12 cellular contexts compared by ENCODE assay signal in the genomic region with DNA sequence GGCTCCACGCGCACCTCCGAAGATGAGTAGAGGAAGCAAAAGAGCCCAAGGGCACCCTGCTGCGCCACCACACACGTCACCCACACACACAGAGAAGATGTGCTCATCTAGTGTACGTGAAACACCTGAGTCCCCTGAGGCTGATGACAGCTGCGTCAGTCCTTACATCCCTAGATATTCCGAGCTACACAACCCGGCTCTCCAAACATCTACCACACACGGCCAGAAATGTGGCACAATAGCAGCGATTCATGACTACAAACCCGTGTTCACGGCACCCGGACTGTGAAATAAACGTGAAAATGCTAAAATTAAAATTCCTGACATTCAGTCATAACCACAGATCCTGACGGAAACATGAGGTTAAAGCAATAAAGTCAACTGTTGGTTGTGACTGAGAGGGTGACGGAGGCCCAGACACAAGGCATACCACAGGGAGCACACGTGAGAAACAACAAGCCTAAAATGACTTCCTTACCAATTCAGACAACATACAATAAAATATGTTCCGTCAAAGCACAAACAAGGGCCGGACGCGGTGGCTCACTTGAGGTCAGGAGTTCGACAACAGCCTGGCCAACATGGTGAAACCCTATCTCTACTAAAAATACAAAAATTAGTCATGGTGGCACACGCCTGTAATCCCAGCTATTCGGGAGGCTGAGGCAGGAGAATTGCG. TPM values are rescaled to one million over a fixed set of nuclear protein-coding genes. Genes with fewer than 3 reads are reported as not detected.
A peak's percentile ranks its signal among the peaks of the same experiment; 100 is the strongest.
DNase-seq lines count a peak whose midpoint lies in the region; ATAC-seq and TF ChIP-seq lines count a peak whose summit lies in the region.
"Had no signal": no experiment of that assay in that cellular context is flagged by ENCODE, and none has a peak within 500 bp of the region (broad histone marks: within the 10 kb centered on the region; RNA-seq: fewer than 3 reads in every experiment).

No MANE protein-coding gene starts in this region.

- H3K36me3 ChIP-seq in skeletal muscle tissue (ENCODE audit: control insufficient read depth in 3 of 3, insufficient read depth in 3 of 3, low read length in 3 of 3): peaks cover 30 to 32% (median 31%) of the 10 kb centered on the region in 3 donors

- H3K27ac ChIP-seq in skeletal muscle tissue (ENCODE audit: low read depth, low read length): peak overlapping the region; percentile 66

- intact Hi-C loops in activated CD4-positive, alpha-beta memory T cell treated with anti-CD3 and anti-CD28 coated beads for 36 hours (cut with micrococcal nuclease): no loop called here
- intact Hi-C loops in activated T-helper 1 cell treated with anti-CD3 and anti-CD28 coated beads, Interleukin-12 subunit alpha, Interleukin-12 subunit beta, Interleukin-2, Interleukin-4 antibody, amounts not matched to agents 30 ng/mL and 10 ng/mL and 1 ng/mL, durations not matched to agents 14 hours and 24 hours and 36 hours (cut with micrococcal nuclease): no loop called here

- CTCF ChIA-PET in activated CD4-positive, alpha-beta memory T cell treated with anti-CD3 and anti-CD28 coated beads for 36 hours (lab: Charles Lee): interaction anchor here (0.6 kb wide), 1 partner anchor 74 kb away, joined by 3 read pairs; no protein-coding TSS in a partner anchor
- CTCF ChIA-PET in activated CD4-positive, alpha-beta memory T cell treated with anti-CD3 and anti-CD28 coated beads, Interleukin-2, amount 10 ng/mL, durations not matched to agents 7 days and 5 days (lab: Charles Lee): no interaction called here

- peak overlapping the region in 2 of 3 donors; percentile 20 to 66 for H3K9ac ChIP-seq in skeletal muscle tissue (ENCODE audit: low read depth in 1 of 3, low read length in 3 of 3)

- no peak for TF ChIP-seq CTCF in endothelial cell (IDR thresholded peaks at IDR 0.05; ENCODE audit: unreplicated experiment)

- no peak overlapping the region for H3K4me3 Mint-ChIP-seq in activated CD4-positive, alpha-beta memory T cell treated with anti-CD3 and anti-CD28 coated beads for 36 hours
- no peak overlapping the region for H3K4me3 Mint-ChIP-seq in activated CD4-positive, alpha-beta memory T cell treated with anti-CD3 and anti-CD28 coated beads, Interleukin-2, amount 10 ng/mL, durations not matched to agents 7 days and 5 days
- H3K4me3 Mint-ChIP-seq in endothelial cell (ENCODE audit: unreplicated experiment): no peak overlapping the region
- no peak overlapping the region for H3K4me3 Mint-ChIP-seq in activated T-helper 1 cell treated with anti-CD3 and anti-CD28 coated beads, Interleukin-12 subunit alpha, Interleukin-12 subunit beta, Interleukin-2, Interleukin-4 antibody, amounts not matched to agents 30 ng/mL and 10 ng/mL and 1 ng/mL, durations not matched to agents 14 hours and 24 hours and 36 hours
- H3K4me3 Mint-ChIP-seq: T-helper 17 cell had no signal

- H3K36me3 Mint-ChIP-seq in activated CD4-positive, alpha-beta memory T cell treated with anti-CD3 and anti-CD28 coated beads for 36 hours: peaks cover 26% of the 10 kb centered on the region
- peaks cover 63% of the 10 kb centered on the region for H3K36me3 Mint-ChIP-seq in activated CD4-positive, alpha-beta memory T cell treated with anti-CD3 and anti-CD28 coated beads, Interleukin-2, amount 10 ng/mL, durations not matched to agents 7 days and 5 days (ENCODE audit: low read depth)
- H3K36me3 Mint-ChIP-seq in endothelial cell (ENCODE audit: low read depth, unreplicated experiment): peaks cover 22% of the 10 kb centered on the region
- peaks cover 38% of the 10 kb centered on the region for H3K36me3 Mint-ChIP-seq in activated T-helper 1 cell treated with anti-CD3 and anti-CD28 coated beads, Interleukin-12 subunit alpha, Interleukin-12 subunit beta, Interleukin-2, Interleukin-4 antibody, amounts not matched to agents 30 ng/mL and 10 ng/mL and 1 ng/mL, durations not matched to agents 14 hours and 24 hours and 36 hours (ENCODE audit: low read depth)

- no peak for ATAC-seq in HG02852 (IDR thresholded peaks at IDR 0.05; ENCODE audit: unreplicated experiment)
- ATAC-seq: T-helper 17 cell had no signal

- peaks cover 37% of the 10 kb centered on the region for H3K4me1 Mint-ChIP-seq in activated CD4-positive, alpha-beta memory T cell treated with anti-CD3 and anti-CD28 coated beads for 36 hours (ENCODE audit: low read depth)
- peaks cover 30% of the 10 kb centered on the region for H3K4me1 Mint-ChIP-seq in activated CD4-positive, alpha-beta memory T cell treated with anti-CD3 and anti-CD28 coated beads, Interleukin-2, amount 10 ng/mL, durations not matched to agents 7 days and 5 days
- peaks cover 8% of the 10 kb centered on the region for H3K4me1 Mint-ChIP-seq in endothelial cell (ENCODE audit: unreplicated experiment)
- H3K4me1 Mint-ChIP-seq in activated T-helper 1 cell treated with anti-CD3 and anti-CD28 coated beads, Interleukin-12 subunit alpha, Interleukin-12 subunit beta, Interleukin-2, Interleukin-4 antibody, amounts not matched to agents 30 ng/mL and 10 ng/mL and 1 ng/mL, durations not matched to agents 14 hours and 24 hours and 36 hours (ENCODE audit: low read depth): peaks cover 22% of the 10 kb centered on the region

- no peaks in the 10 kb centered on the region for H3K9me3 ChIP-seq in skeletal muscle tissue (ENCODE audit: control insufficient read depth in 3 of 3, low read length in 3 of 3)

- POLR2A ChIA-PET in activated CD4-positive, alpha-beta memory T cell treated with anti-CD3 and anti-CD28 coated beads for 36 hours (lab: Charles Lee): no interaction called here
- POLR2A ChIA-PET in activated CD4-positive, alpha-beta memory T cell treated with anti-CD3 and anti-CD28 coated beads, Interleukin-2, amount 10 ng/mL, durations not matched to agents 7 days and 5 days (lab: Charles Lee): interaction anchor here (0.7 to 1.3 kb wide), 2 partner anchors 11 to 115 kb away, joined by 3 to 6 read pairs; no protein-coding TSS in a partner anchor

- H3K27me3 ChIP-seq in skeletal muscle tissue (ENCODE audit: control insufficient read depth in 3 of 3, insufficient read depth in 3 of 3, low read length in 3 of 3): no peaks in the 10 kb centered on the region

- peak overlapping the region; percentile 45 for H3K27ac Mint-ChIP-seq in activated CD4-positive, alpha-beta memory T cell treated with anti-CD3 and anti-CD28 coated beads for 36 hours
- H3K27ac Mint-ChIP-seq in activated CD4-positive, alpha-beta memory T cell treated with anti-CD3 and anti-CD28 coated beads, Interleukin-2, amount 10 ng/mL, durations not matched to agents 7 days and 5 days: no peak overlapping the region
- H3K27ac Mint-ChIP-seq in endothelial cell (ENCODE audit: unreplicated experiment): peak overlapping the region; percentile 22
- H3K27ac Mint-ChIP-seq in activated T-helper 1 cell treated with anti-CD3 and anti-CD28 coated beads, Interleukin-12 subunit alpha, Interleukin-12 subunit beta, Interleukin-2, Interleukin-4 antibody, amounts not matched to agents 30 ng/mL and 10 ng/mL and 1 ng/mL, durations not matched to agents 14 hours and 24 hours and 36 hours: no peak overlapping the region

- H3K4me3 ChIP-seq in skeletal muscle tissue (ENCODE audit: low read length in 3 of 3): peak overlapping the region; percentile 16 to 45 (median 17)

- peaks cover 18 to 29% (median 18%) of the 10 kb centered on the region in 3 donors for H3K4me1 ChIP-seq in skeletal muscle tissue (ENCODE audit: control insufficient read depth in 3 of 3, insufficient read depth in 3 of 3, low read length in 3 of 3)

- no peaks in the 10 kb centered on the region for H3K9me3 Mint-ChIP-seq in activated CD4-positive, alpha-beta memory T cell treated with anti-CD3 and anti-CD28 coated beads for 36 hours
- H3K9me3 Mint-ChIP-seq in activated CD4-positive, alpha-beta memory T cell treated with anti-CD3 and anti-CD28 coated beads, Interleukin-2, amount 10 ng/mL, durations not matched to agents 7 days and 5 days: no peaks in the 10 kb centered on the region
- no peaks in the 10 kb centered on the region for H3K9me3 Mint-ChIP-seq in endothelial cell (ENCODE audit: unreplicated experiment)
- no peaks in the 10 kb centered on the region for H3K9me3 Mint-ChIP-seq in activated T-helper 1 cell treated with anti-CD3 and anti-CD28 coated beads, Interleukin-12 subunit alpha, Interleukin-12 subunit beta, Interleukin-2, Interleukin-4 antibody, amounts not matched to agents 30 ng/mL and 10 ng/mL and 1 ng/mL, durations not matched to agents 14 hours and 24 hours and 36 hours

- H3K27me3 Mint-ChIP-seq in activated CD4-positive, alpha-beta memory T cell treated with anti-CD3 and anti-CD28 coated beads for 36 hours: no peaks in the 10 kb centered on the region
- no peaks in the 10 kb centered on the region for H3K27me3 Mint-ChIP-seq in activated CD4-positive, alpha-beta memory T cell treated with anti-CD3 and anti-CD28 coated beads, Interleukin-2, amount 10 ng/mL, durations not matched to agents 7 days and 5 days
- peaks cover 3% of the 10 kb centered on the region for H3K27me3 Mint-ChIP-seq in endothelial cell (ENCODE audit: unreplicated experiment)
- no peaks in the 10 kb centered on the region for H3K27me3 Mint-ChIP-seq in activated T-helper 1 cell treated with anti-CD3 and anti-CD28 coated beads, Interleukin-12 subunit alpha, Interleukin-12 subunit beta, Interleukin-2, Interleukin-4 antibody, amounts not matched to agents 30 ng/mL and 10 ng/mL and 1 ng/mL, durations not matched to agents 14 hours and 24 hours and 36 hours (ENCODE audit: insufficient read depth)
- H3K27me3 Mint-ChIP-seq: T-helper 17 cell had no signal

- no peak for DNase-seq in activated CD4-positive, alpha-beta memory T cell treated with anti-CD3 and anti-CD28 coated beads for 36 hours
- no peak for DNase-seq in activated CD4-positive, alpha-beta memory T cell treated with anti-CD3 and anti-CD28 coated beads, Interleukin-2, amount 10 ng/mL, durations not matched to agents 7 days and 5 days
- no peak for DNase-seq in endothelial cell (ENCODE audit: low spot score)
- no peak for DNase-seq in activated T-helper 1 cell treated with anti-CD3 and anti-CD28 coated beads, Interleukin-12 subunit alpha, Interleukin-12 subunit beta, Interleukin-2, Interleukin-4 antibody, amounts not matched to agents 30 ng/mL and 10 ng/mL and 1 ng/mL, durations not matched to agents 14 hours and 24 hours and 36 hours (ENCODE audit: low spot score)
- DNase-seq: 8988T, COR-L47, hippocampal formation, mammary epithelial cell, NCI-H2171, T-helper 17 cell had no signal

RNA-seq across cellular contexts. Expression of gene SSU72, which starts 7.4 kb away (rescaled TPM):
- total RNA-seq in activated CD4-positive, alpha-beta memory T cell treated with anti-CD3 and anti-CD28 coated beads for 36 hours: 100 to 1,000 TPM; 106 to 107 TPM
- 100 to 1,000 TPM; 111 to 113 TPM for total RNA-seq in activated CD4-positive, alpha-beta memory T cell treated with anti-CD3 and anti-CD28 coated beads, Interleukin-2, amount 10 ng/mL, durations not matched to agents 7 days and 5 days
- total RNA-seq in endothelial cell (ENCODE audit: unreplicated experiment) (114 TPM), skeletal muscle tissue (40.2 TPM)
- 135 and 137 TPM in 2 replicates for total RNA-seq in activated T-helper 1 cell treated with anti-CD3 and anti-CD28 coated beads, Interleukin-12 subunit alpha, Interleukin-12 subunit beta, Interleukin-2, Interleukin-4 antibody, amounts not matched to agents 30 ng/mL and 10 ng/mL and 1 ng/mL, durations not matched to agents 14 hours and 24 hours and 36 hours

RNA-seq across cellular contexts. Expression of gene TMEM240, which starts 26.9 kb away (rescaled TPM):
- under 1 TPM in 1 of 2 experiments, not detected in 1; 0.29 TPM for total RNA-seq in activated CD4-positive, alpha-beta memory T cell treated with anti-CD3 and anti-CD28 coated beads for 36 hours
- total RNA-seq in activated CD4-positive, alpha-beta memory T cell treated with anti-CD3 and anti-CD28 coated beads, Interleukin-2, amount 10 ng/mL, durations not matched to agents 7 days and 5 days: under 1 TPM in 1 of 2 experiments, not detected in 1; 0.28 TPM
- total RNA-seq in endothelial cell (ENCODE audit: unreplicated experiment) (6.6 TPM), skeletal muscle tissue (2.1 TPM)
- 0.41 and 1.0 TPM in 2 replicates for total RNA-seq in activated T-helper 1 cell treated with anti-CD3 and anti-CD28 coated beads, Interleukin-12 subunit alpha, Interleukin-12 subunit beta, Interleukin-2, Interleukin-4 antibody, amounts not matched to agents 30 ng/mL and 10 ng/mL and 1 ng/mL, durations not matched to agents 14 hours and 24 hours and 36 hours

RNA-seq across cellular contexts. Expression of gene FNDC10, which starts 32.6 kb away (rescaled TPM):
- 1 to 10 TPM; 1.5 to 1.6 TPM for total RNA-seq in activated CD4-positive, alpha-beta memory T cell treated with anti-CD3 and anti-CD28 coated beads for 36 hours
- 1 to 10 TPM; 2.6 to 2.7 TPM for total RNA-seq in activated CD4-positive, alpha-beta memory T cell treated with anti-CD3 and anti-CD28 coated beads, Interleukin-2, amount 10 ng/mL, durations not matched to agents 7 days and 5 days
- total RNA-seq in endothelial cell (ENCODE audit: unreplicated experiment) (11.6 TPM), skeletal muscle tissue (not detected)
- total RNA-seq in activated T-helper 1 cell treated with anti-CD3 and anti-CD28 coated beads, Interleukin-12 subunit alpha, Interleukin-12 subunit beta, Interleukin-2, Interleukin-4 antibody, amounts not matched to agents 30 ng/mL and 10 ng/mL and 1 ng/mL, durations not matched to agents 14 hours and 24 hours and 36 hours: 14.6 and 14.9 TPM in 2 replicates

RNA-seq across cellular contexts. Expression of gene MIB2, which starts 48.0 kb away (rescaled TPM):
- 10 to 100 TPM; 31.1 to 36.1 TPM for total RNA-seq in activated CD4-positive, alpha-beta memory T cell treated with anti-CD3 and anti-CD28 coated beads for 36 hours
- 10 to 100 TPM; 37.2 to 37.5 TPM for total RNA-seq in activated CD4-positive, alpha-beta memory T cell treated with anti-CD3 and anti-CD28 coated beads, Interleukin-2, amount 10 ng/mL, durations not matched to agents 7 days and 5 days
- total RNA-seq in endothelial cell (ENCODE audit: unreplicated experiment) (84.4 TPM), skeletal muscle tissue (49.6 TPM)
- 29.5 and 32.8 TPM in 2 replicates for total RNA-seq in activated T-helper 1 cell treated with anti-CD3 and anti-CD28 coated beads, Interleukin-12 subunit alpha, Interleukin-12 subunit beta, Interleukin-2, Interleukin-4 antibody, amounts not matched to agents 30 ng/mL and 10 ng/mL and 1 ng/mL, durations not matched to agents 14 hours and 24 hours and 36 hours

RNA-seq across cellular contexts. Expression of gene ATAD3A, which starts 55.3 kb away (rescaled TPM):
- 10 to 100 TPM; 45.7 to 46.7 TPM for total RNA-seq in activated CD4-positive, alpha-beta memory T cell treated with anti-CD3 and anti-CD28 coated beads for 36 hours
- total RNA-seq in activated CD4-positive, alpha-beta memory T cell treated with anti-CD3 and anti-CD28 coated beads, Interleukin-2, amount 10 ng/mL, durations not matched to agents 7 days and 5 days: 10 to 100 TPM; 26.2 to 26.5 TPM
- 30.4 TPM for total RNA-seq in endothelial cell (ENCODE audit: unreplicated experiment)
- total RNA-seq in skeletal muscle tissue: 6.8 TPM
- total RNA-seq in activated T-helper 1 cell treated with anti-CD3 and anti-CD28 coated beads, Interleukin-12 subunit alpha, Interleukin-12 subunit beta, Interleukin-2, Interleukin-4 antibody, amounts not matched to agents 30 ng/mL and 10 ng/mL and 1 ng/mL, durations not matched to agents 14 hours and 24 hours and 36 hours: 108 TPM in 2 replicates

Comparison
In these comparisons a context has a peak if more than half of its experiments do, and no peak if none do; other contexts are left out.
1. H3K27ac Mint-ChIP-seq: peak in activated CD4-positive, alpha-beta memory T cell treated with anti-CD3 and anti-CD28 coated beads for 36 hours (single experiment) and endothelial cell (single experiment); none in activated CD4-positive, alpha-beta memory T cell treated with anti-CD3 and anti-CD28 coated beads, Interleukin-2, amount 10 ng/mL, durations not matched to agents 7 days and 5 days (single experiment) and activated T-helper 1 cell treated with anti-CD3 and anti-CD28 coated beads, Interleukin-12 subunit alpha, Interleukin-12 subunit beta, Interleukin-2, Interleukin-4 antibody, amounts not matched to agents 30 ng/mL and 10 ng/mL and 1 ng/mL, durations not matched to agents 14 hours and 24 hours and 36 hours (single experiment).